ENCODE assay signal across 9 cellular contexts in genomic region chr15:59485036-59485435, GRCh38. TPM values are rescaled to one million over a fixed set of nuclear protein-coding genes. Genes with fewer than 3 reads are reported as not detected.
"Had no signal": no experiment of that assay in that cellular context is flagged by ENCODE, and none has a peak within 500 bp of the region (broad histone marks: within the 10 kb centered on the region; RNA-seq: fewer than 3 reads in every experiment).

No MANE protein-coding gene starts in this region.

- H3K36me3 ChIP-seq: HAP-1 had no signal

- H3K9me3 ChIP-seq: HAP-1 had no signal

- H3K4me3 ChIP-seq: GM23248, HAP-1, K562 had no signal

- H3K4me3 Mint-ChIP-seq: HFFc6 had no signal

- DNase-seq: GM23248, GOT3, H7, HFFc6 had no signal

- H2AFZ ChIP-seq: GM23248 had no signal

- H3K9ac ChIP-seq: GM23248 had no signal

- H3K27ac ChIP-seq: GM23248, HL-60 had no signal

- ATAC-seq: HCT116, HepG2, K562 had no signal

- H3K27ac Mint-ChIP-seq: HFFc6 had no signal

RNA-seq across cellular contexts. Expression of gene FAM81A, which starts 47.0 kb away (rescaled TPM):
- total RNA-seq: HFFc6, K562 had no signal
- polyA plus RNA-seq: HepG2, K562 had no signal
